In the genomic region with DNA sequence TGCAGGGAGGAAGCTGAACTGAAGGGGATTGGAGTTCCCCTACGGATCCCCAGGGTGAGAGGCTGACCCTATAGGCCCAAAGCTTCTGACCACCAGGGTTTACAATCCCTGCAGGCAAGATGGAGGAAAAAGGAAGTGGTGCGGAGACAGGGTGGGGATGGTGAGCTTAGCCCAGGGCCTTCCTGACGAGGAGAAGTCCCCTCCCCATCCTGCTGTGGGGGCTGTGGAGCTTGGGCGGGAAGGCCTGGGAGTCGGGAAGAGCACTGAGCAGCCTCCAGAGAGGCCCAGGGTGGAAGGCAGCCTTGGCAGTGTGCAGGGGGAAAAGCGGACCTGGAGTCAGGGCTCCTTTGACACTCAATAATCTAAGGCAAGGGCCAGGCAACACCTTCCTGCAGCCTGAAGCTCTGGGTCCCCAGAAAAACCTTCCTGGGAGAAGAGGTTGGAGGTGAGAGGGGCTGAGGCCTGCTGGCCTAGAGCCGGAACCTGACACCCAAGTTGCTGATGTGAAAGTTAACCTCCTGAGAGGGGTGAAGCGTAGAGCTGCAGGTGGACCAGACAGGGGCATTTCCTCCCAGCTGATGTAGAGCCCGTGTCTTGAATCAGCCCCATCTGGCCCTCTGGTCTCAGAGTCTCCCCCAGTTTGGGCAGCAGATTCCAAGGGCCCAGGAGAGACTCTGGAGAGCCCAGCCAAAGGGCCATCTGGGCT, we compare ENCODE assay signal across 8 cellular contexts. TPM values are rescaled to one million over a fixed set of nuclear protein-coding genes. Genes with fewer than 3 reads are reported as not detected.
DNase-seq lines count a peak whose midpoint lies in the region; ATAC-seq, FAIRE-seq and TF ChIP-seq lines count a peak whose summit lies in the region.

No MANE protein-coding gene starts in this region.

- H3K14ac ChIP-seq in IMR-90 (replicated peaks; ENCODE audit: low read depth, low read length), result peak overlapping the region; percentile 70

- H4K91ac ChIP-seq in IMR-90 (ENCODE audit: insufficient read depth, low read depth, low read length), result peak overlapping the region; percentile 70

- H3K4me3 ChIP-seq in IMR-90 (ENCODE audit: insufficient read depth, low read depth, low read length) (no peak overlapping the region), adipocyte (ENCODE audit: low read length) (peak overlapping the region; percentile 78), keratinocyte (ENCODE audit: control insufficient read depth in 2 of 3, extremely low read depth in 1 of 3, insufficient read depth in 2 of 3, low read depth in 1 of 3, low read length in 3 of 3) (peak overlapping the region in 2 of 3 experiments; percentile 53 to 54), stomach smooth muscle (ENCODE audit: low read length in 2 of 2) (peak overlapping the region; percentile 33 to 74)

- peak; percentile 35 for ATAC-seq in GM21529 (IDR thresholded peaks at IDR 0.05; ENCODE audit: unreplicated experiment)
- no peak for ATAC-seq in IMR-90 (ENCODE audit: low read depth)
- no peak for ATAC-seq in activated CD4-positive, CD25-positive, alpha-beta regulatory T cell treated with anti-CD3 and anti-CD28 coated beads, Interleukin-2, amount 50 U/mL, for 24 hours

- H3K9me1 ChIP-seq in IMR-90 (ENCODE audit: insufficient read depth, low read length), result peaks cover 36% of the 10 kb centered on the region
- H3K9me1 ChIP-seq in keratinocyte (ENCODE audit: control insufficient read depth, extremely low read depth, insufficient read depth, low read length), result peaks cover 19% of the 10 kb centered on the region

- peak overlapping the region; percentile 86 for H2AK5ac ChIP-seq in IMR-90 (ENCODE audit: low read depth, low read length)

- peak overlapping the region; percentile 90 for H2BK5ac ChIP-seq in IMR-90 (ENCODE audit: low read depth, low read length, poor library complexity, severe bottlenecking)

- BruUV-seq in IMR-90 (replicated peaks; lab: Mats Ljungman, UMichigan), result no TSS peak

- H2BK20ac ChIP-seq in IMR-90 (ENCODE audit: low read depth, low read length), result peak overlapping the region; percentile 67; the same call in 1 of the 2 replicates

- H2BK120ac ChIP-seq in IMR-90 (ENCODE audit: low read depth, low read length), result peak overlapping the region; percentile 83

- peaks cover 14 to 72% of the 10 kb centered on the region in 2 experiments; a peak in 3 of 4 replicates for H3K79me1 ChIP-seq in IMR-90 (ENCODE audit: low read depth in 1 of 2, low read length in 2 of 2)

- FAIRE-seq in keratinocyte (lab: Jason Lieb, UNC), result no peak

- H3K23ac ChIP-seq in IMR-90 (ENCODE audit: low read depth, low read length), result peak overlapping the region; percentile 74

- H3K4me2 ChIP-seq in IMR-90 (ENCODE audit: low read depth, low read length), result peak overlapping the region; percentile 81
- H3K4me2 ChIP-seq in keratinocyte (ENCODE audit: control insufficient read depth, extremely low read depth, insufficient read depth, low read depth, low read length), result peak overlapping the region; percentile 85

- H3K27ac ChIP-seq in IMR-90 (ENCODE audit: insufficient read depth, low read length) (peak overlapping the region; percentile 94), keratinocyte (ENCODE audit: control insufficient read depth, insufficient read depth, low read length) (peak overlapping the region; percentile 95), stomach smooth muscle (ENCODE audit: low read length) (peak overlapping the region; percentile 97)

- no peak for TF ChIP-seq POLR2A in IMR-90 (IDR thresholded peaks at IDR 0.05; ENCODE audit: low read depth, low read length)

- H3K9me3 ChIP-seq in IMR-90 (ENCODE audit: control insufficient read depth, insufficient read depth, low read length) (no peaks in the 10 kb centered on the region), adipocyte (ENCODE audit: control insufficient read depth, low read length) (no peaks in the 10 kb centered on the region), keratinocyte (ENCODE audit: control insufficient read depth, low read depth, low read length) (no peaks in the 10 kb centered on the region), stomach smooth muscle (ENCODE audit: control insufficient read depth in 2 of 2, low read length in 2 of 2) (no peaks in the 10 kb centered on the region)

- H3K56ac ChIP-seq in IMR-90 (ENCODE audit: extremely low read depth, insufficient read depth, low read length), result peak overlapping the region; percentile 48; the same call in 1 of the 2 replicates

- H4K5ac ChIP-seq in IMR-90 (ENCODE audit: low read depth, low read length), result peak overlapping the region; percentile 19; the same call in 1 of the 2 replicates

- peak; percentile 72 for DNase-seq in GM10266 (ENCODE audit: extremely low spot score)
- DNase-seq in IMR-90, result no peak
- no peak for DNase-seq in adipocyte (ENCODE audit: low read depth)
- DNase-seq in keratinocyte (ENCODE audit: low read depth, low spot score), result no peak
- DNase-seq in Ammon's horn (ENCODE audit: low spot score), result no peak

- dilution Hi-C loops in IMR-90 (cut with HindIII; ENCODE audit: low sequenced_read_pairs, unreplicated experiment) (no loop called here), keratinocyte (cut with MboI; ENCODE audit: extremely low pct_ligation_motif_present, low sequenced_read_pairs) (no loop called here)

- H3K4ac ChIP-seq in IMR-90 (ENCODE audit: low read depth, low read length), result peak overlapping the region; percentile 92

- H3K9ac ChIP-seq in IMR-90 (ENCODE audit: low read depth, low read length), result peak overlapping the region; percentile 66
- peak overlapping the region; percentile 93 for H3K9ac ChIP-seq in adipocyte (ENCODE audit: low read length)
- peak overlapping the region; percentile 73 for H3K9ac ChIP-seq in keratinocyte (ENCODE audit: control insufficient read depth, extremely low read depth, insufficient read depth, low read length)
- H3K9ac ChIP-seq in stomach smooth muscle (ENCODE audit: low read length in 2 of 2), result peak overlapping the region; percentile 68 to 76

- H3K18ac ChIP-seq in IMR-90 (ENCODE audit: low read depth, low read length), result peak overlapping the region; percentile 68

- H2AFZ ChIP-seq in IMR-90 (replicated peaks; ENCODE audit: low read length, poor library complexity) (peak overlapping the region; percentile 68), keratinocyte (ENCODE audit: control insufficient read depth, low read length) (no peak overlapping the region)

- H3K4me1 ChIP-seq in IMR-90 (ENCODE audit: control insufficient read depth, insufficient read depth, low read length) (peaks cover 66% of the 10 kb centered on the region), adipocyte (ENCODE audit: control insufficient read depth, insufficient read depth, low read length) (peaks cover 91% of the 10 kb centered on the region), keratinocyte (ENCODE audit: control insufficient read depth, extremely low read depth, insufficient read depth, low read length) (peaks cover 73% of the 10 kb centered on the region), stomach smooth muscle (ENCODE audit: control insufficient read depth, insufficient read depth, low read length) (peaks cover 91% of the 10 kb centered on the region)

- no peaks in the 10 kb centered on the region for H3K27me3 ChIP-seq in IMR-90 (ENCODE audit: control insufficient read depth, insufficient read depth, low read length)
- H3K27me3 ChIP-seq in adipocyte (replicated peaks; ENCODE audit: control insufficient read depth, insufficient read depth, low read length), result no peaks in the 10 kb centered on the region
- H3K27me3 ChIP-seq in keratinocyte (ENCODE audit: control insufficient read depth, extremely low read depth, insufficient read depth, low read length), result no peaks in the 10 kb centered on the region
- no peaks in the 10 kb centered on the region for H3K27me3 ChIP-seq in stomach smooth muscle (ENCODE audit: control insufficient read depth in 1 of 2, insufficient read depth in 2 of 2, low read length in 2 of 2)

- intact Hi-C loops in IMR-90 (cut with micrococcal nuclease), result no loop called here

- peaks cover 9% of the 10 kb centered on the region; the same call in 1 of the 2 replicates for H3K36me3 ChIP-seq in IMR-90 (ENCODE audit: control insufficient read depth, insufficient read depth, low read length)
- H3K36me3 ChIP-seq in adipocyte (ENCODE audit: control insufficient read depth, insufficient read depth, low read length, severe bottlenecking), result peaks cover 9% of the 10 kb centered on the region
- H3K36me3 ChIP-seq in keratinocyte (ENCODE audit: control insufficient read depth in 2 of 2, extremely low read depth in 1 of 2, insufficient read depth in 2 of 2, low read length in 2 of 2), result peaks cover 6 to 27% of the 10 kb centered on the region in 2 experiments
- H3K36me3 ChIP-seq in stomach smooth muscle (ENCODE audit: control insufficient read depth in 2 of 2, insufficient read depth in 2 of 2, low read length in 2 of 2), result no peaks in the 10 kb centered on the region

- POLR2A ChIA-PET in IMR-90 (lab: Charles Lee; ENCODE audit: unreplicated experiment), result no interaction called here

- H2AK9ac ChIP-seq in IMR-90 (replicated peaks; ENCODE audit: low read depth, low read length, poor library complexity), result peak overlapping the region; percentile 90

- peak overlapping the region; percentile 51; the same call in 1 of the 3 replicates for H2BK15ac ChIP-seq in IMR-90 (ENCODE audit: low read depth, low read length)

- 83% methylated on average over 1 of the region's 9 CpGs; no CpG with 5 or more reads in 1 of the 2 experiments for WGBS in IMR-90 (ENCODE audit: extremely low coverage in 2 of 2, insufficient read length in 1 of 2), 2 experiments

- H4K20me1 ChIP-seq in IMR-90 (ENCODE audit: insufficient read depth, low read length), result peaks cover 96% of the 10 kb centered on the region
- peaks cover 10% of the 10 kb centered on the region for H4K20me1 ChIP-seq in keratinocyte (ENCODE audit: control insufficient read depth, extremely low read depth, insufficient read depth, low read length)

- in situ Hi-C loops in IMR-90 (cut with MboI; ENCODE audit: low sequenced_read_pairs), result no loop called here

- peaks cover 96% of the 10 kb centered on the region for H3K79me2 ChIP-seq in keratinocyte (ENCODE audit: control insufficient read depth, insufficient read depth, low read length)

- TF ChIP-seq CTCF in GM10266 (IDR thresholded peaks at IDR 0.05; ENCODE audit: control insufficient read depth, insufficient read depth, low read depth, missing control alignments) (no peak), IMR-90 (conservative IDR thresholded peaks at IDR 0.05; ENCODE audit: low read depth, low read length) (no peak), keratinocyte (optimal IDR thresholded peaks at IDR 0.05 in 1 of 3, IDR thresholded peaks at IDR 0.05 in 1 of 3, conservative IDR thresholded peaks at IDR 0.05 in 1 of 3; ENCODE audit: extremely low read depth in 1 of 3, insufficient read depth in 2 of 3, low read length in 3 of 3) (no peak)

- peak overlapping the region; percentile 31 to 78 for H4K8ac ChIP-seq in IMR-90 (ENCODE audit: low read depth in 2 of 2, low read length in 2 of 2)

- CTCF ChIA-PET in IMR-90 (lab: Yijun Ruan, JAX), result interaction anchor here (1.2 kb wide), 1 partner anchor 25 kb away, joined by 5 read pairs; no protein-coding TSS in a partner anchor

- no peak for TF ChIP-seq RAD21 in IMR-90 (IDR thresholded peaks at IDR 0.05; ENCODE audit: low read length)

RNA-seq across cellular contexts. Expression of a gene that starts 6.1 kb away (rescaled TPM):
- total RNA-seq in IMR-90 (2012; rRNA removed), result 10.4 and 10.6 TPM in 2 replicates
- polyA plus RNA-seq in IMR-90 (2012; rRNA removed) (64.7 and 65.1 TPM in 2 replicates), keratinocyte (15.8 to 32.4 TPM (median 17.0 TPM) in 3 replicates)
- 51.5 and 60.5 TPM in 2 replicates for polyA plus RNA-seq in IMR-90 (2012; cell fraction: cytosol; rRNA removed)
- polyA plus RNA-seq in IMR-90 (2012; cell fraction: nucleus; rRNA removed; ENCODE audit: low replicate concordance), result 183 and 377 TPM in 2 replicates
- polyA plus RNA-seq in keratinocyte (2011; ENCODE audit: low read depth), result 27.9 TPM
- polyA plus RNA-seq in keratinocyte (2011; cell fraction: cytosol; rRNA removed), result 13.0 and 21.8 TPM in 2 replicates
- polyA plus RNA-seq in keratinocyte (2011; cell fraction: nucleus; rRNA removed), result 67.6 and 79.0 TPM in 2 replicates
- polyA plus RNA-seq in keratinocyte (2012; ENCODE audit: low replicate concordance), result 24.3 and 37.1 TPM in 2 replicates
- 13.7 to 55.7 TPM (median 18.8 TPM) in 3 replicates for polyA minus RNA-seq in keratinocyte
- 32.6 TPM for polyA minus RNA-seq in keratinocyte (2011; cell fraction: cytosol; rRNA and poly(A)+ RNA removed)
- 23.3 and 24.6 TPM in 2 replicates for polyA minus RNA-seq in keratinocyte (2011; cell fraction: nucleus; rRNA and poly(A)+ RNA removed)

RNA-seq across cellular contexts. Expression of a gene that starts 40.6 kb away (rescaled TPM):
- total RNA-seq in IMR-90 (2012; rRNA removed), result 4.4 and 4.8 TPM in 2 replicates
- 5.9 and 6.0 TPM in 2 replicates for polyA plus RNA-seq in IMR-90 (2012; rRNA removed)
- 4.1 and 10.3 TPM in 2 replicates for polyA plus RNA-seq in IMR-90 (2012; cell fraction: cytosol; rRNA removed)
- 10.0 and 10.3 TPM in 2 replicates for polyA plus RNA-seq in IMR-90 (2012; cell fraction: nucleus; rRNA removed; ENCODE audit: low replicate concordance)
- polyA plus RNA-seq in keratinocyte, result 7.8 to 15.3 TPM (median 8.1 TPM) in 3 replicates
- 1.5 TPM for polyA plus RNA-seq in keratinocyte (2011; ENCODE audit: low read depth)
- polyA plus RNA-seq in keratinocyte (2011; cell fraction: cytosol; rRNA removed), result 10.8 and 12.2 TPM in 2 replicates
- 14.4 and 18.3 TPM in 2 replicates for polyA plus RNA-seq in keratinocyte (2011; cell fraction: nucleus; rRNA removed)
- 11.7 and 13.6 TPM in 2 replicates for polyA plus RNA-seq in keratinocyte (2012; ENCODE audit: low replicate concordance)
- 12.8 to 29.3 TPM (median 16.5 TPM) in 3 replicates for polyA minus RNA-seq in keratinocyte
- 16.5 TPM for polyA minus RNA-seq in keratinocyte (2011; cell fraction: cytosol; rRNA and poly(A)+ RNA removed)
- 5.4 and 5.8 TPM in 2 replicates for polyA minus RNA-seq in keratinocyte (2011; cell fraction: nucleus; rRNA and poly(A)+ RNA removed)

RNA-seq across cellular contexts. Expression of a gene that starts 55.0 kb away (rescaled TPM):
- 0.83 and 1.3 TPM in 2 replicates for total RNA-seq in IMR-90 (2012; rRNA removed)
- polyA plus RNA-seq in IMR-90 (2012; rRNA removed) (2.0 and 2.9 TPM in 2 replicates), keratinocyte (4.1 to 5.7 TPM (median 5.1 TPM) in 3 replicates)
- 1.7 TPM in 2 replicates for polyA plus RNA-seq in IMR-90 (2012; cell fraction: cytosol; rRNA removed)
- 11.2 and 11.8 TPM in 2 replicates for polyA plus RNA-seq in IMR-90 (2012; cell fraction: nucleus; rRNA removed; ENCODE audit: low replicate concordance)
- polyA plus RNA-seq in keratinocyte (2011; ENCODE audit: low read depth), result 2.2 TPM
- 1.8 and 2.7 TPM in 2 replicates for polyA plus RNA-seq in keratinocyte (2011; cell fraction: cytosol; rRNA removed)
- polyA plus RNA-seq in keratinocyte (2011; cell fraction: nucleus; rRNA removed), result 13.1 and 17.2 TPM in 2 replicates
- polyA plus RNA-seq in keratinocyte (2012; ENCODE audit: low replicate concordance), result 1.9 and 6.5 TPM in 2 replicates
- polyA minus RNA-seq in keratinocyte, result 5.5 to 25.3 TPM (median 5.9 TPM) in 3 replicates
- polyA minus RNA-seq in keratinocyte (2011; cell fraction: cytosol; rRNA and poly(A)+ RNA removed), result 8.1 TPM
- polyA minus RNA-seq in keratinocyte (2011; cell fraction: nucleus; rRNA and poly(A)+ RNA removed), result 5.7 and 7.1 TPM in 2 replicates
